ENCODE assay signal across 8 cellular contexts in the genomic region with DNA sequence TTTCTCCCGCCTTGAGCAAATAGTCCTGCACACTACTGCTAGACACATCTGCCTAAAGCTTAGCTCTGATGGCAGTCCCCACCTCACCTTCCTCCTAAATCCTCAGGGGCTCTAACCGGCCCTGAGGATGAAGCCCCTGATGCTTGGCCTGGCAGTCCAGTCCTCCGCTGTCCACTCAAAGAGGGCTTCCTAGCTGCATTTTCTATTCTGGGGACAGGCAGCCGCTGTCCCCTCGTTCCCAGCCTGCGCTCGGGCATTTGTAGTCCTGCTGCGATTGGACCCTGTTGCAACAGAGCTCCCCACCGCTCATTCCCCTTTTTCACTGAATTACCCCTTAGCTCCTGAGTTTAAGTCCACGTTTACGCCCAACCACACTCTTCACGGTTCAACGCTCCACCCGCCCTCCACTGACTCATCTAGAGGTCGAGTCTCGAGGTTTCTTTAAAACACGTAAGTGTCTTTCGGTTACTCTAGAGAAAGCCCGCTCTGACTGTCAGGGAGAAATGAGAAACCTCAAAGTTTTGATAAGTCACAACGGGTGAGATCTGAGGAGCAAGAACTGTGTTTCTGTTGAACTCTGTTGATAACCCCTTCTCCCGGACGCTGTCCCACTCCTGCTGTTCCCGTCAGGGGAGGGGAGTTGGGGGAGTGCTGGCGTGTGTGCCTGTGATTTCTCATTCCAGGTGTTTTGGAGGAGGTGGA. TPM values are rescaled to one million over a fixed set of nuclear protein-coding genes. Genes with fewer than 3 reads are reported as not detected.
A peak's percentile ranks its signal among the peaks of the same experiment; 100 is the strongest.
DNase-seq lines count a peak whose midpoint lies in the region; ATAC-seq lines count a peak whose summit lies in the region.

No MANE protein-coding gene starts in this region.

- peaks cover 99% of the 10 kb centered on the region for H3K36me3 Mint-ChIP-seq in stimulated activated effector memory CD8-positive, alpha-beta T cell treated with anti-CD3 and anti-CD28 coated beads, Interleukin-12 subunit alpha, Interleukin-12 subunit beta, amount 100 ng/mL, for 72 hours

- H3K4me3 Mint-ChIP-seq in stimulated activated effector memory CD8-positive, alpha-beta T cell treated with anti-CD3 and anti-CD28 coated beads, Interleukin-12 subunit alpha, Interleukin-12 subunit beta, amount 100 ng/mL, for 72 hours, result peak overlapping the region; percentile 87

- H3K4me1 Mint-ChIP-seq in stimulated activated effector memory CD8-positive, alpha-beta T cell treated with anti-CD3 and anti-CD28 coated beads, Interleukin-12 subunit alpha, Interleukin-12 subunit beta, amount 100 ng/mL, for 72 hours, result peaks cover 82% of the 10 kb centered on the region

- ATAC-seq in GM18502 (IDR thresholded peaks at IDR 0.05; ENCODE audit: poor library complexity, unreplicated experiment), result peak; percentile 51
- peak; percentile 63 for ATAC-seq in HG02798 (IDR thresholded peaks at IDR 0.05; ENCODE audit: poor library complexity, unreplicated experiment)
- ATAC-seq in left lobe of liver, result no peak
- ATAC-seq in stimulated activated effector memory CD8-positive, alpha-beta T cell treated with anti-CD3 and anti-CD28 coated beads, Interleukin-12 subunit alpha, Interleukin-12 subunit beta, amount 100 ng/mL, for 72 hours, result peak; percentile 78

- H3K27me3 ChIP-seq in H7 (ENCODE audit: control insufficient read depth, insufficient read depth, low read length), result peaks cover 2% of the 10 kb centered on the region; the same call in 1 of the 2 replicates

- H3K27ac Mint-ChIP-seq in stimulated activated effector memory CD8-positive, alpha-beta T cell treated with anti-CD3 and anti-CD28 coated beads, Interleukin-12 subunit alpha, Interleukin-12 subunit beta, amount 100 ng/mL, for 72 hours, result peak overlapping the region; percentile 98

- H3K36me3 ChIP-seq in H7 (replicated peaks; ENCODE audit: control insufficient read depth, insufficient read depth, low read length), result no peaks in the 10 kb centered on the region

- H3K4me3 ChIP-seq in H7 (ENCODE audit: insufficient read depth, low read depth, low read length), result no peak overlapping the region

- no peaks in the 10 kb centered on the region for H3K9me3 Mint-ChIP-seq in stimulated activated effector memory CD8-positive, alpha-beta T cell treated with anti-CD3 and anti-CD28 coated beads, Interleukin-12 subunit alpha, Interleukin-12 subunit beta, amount 100 ng/mL, for 72 hours

- peak; percentile 68 for DNase-seq in RPMI8226
- DNase-seq in activated effector memory CD4-positive, alpha-beta T cell treated with anti-CD3 and anti-CD28 coated beads, Interleukin-2, amount 50 U/mL, for 16 hours, result peak; percentile 91
- peak; percentile 34 for DNase-seq in left lobe of liver (ENCODE audit: low spot score)
- peak; percentile 56 to 92 for DNase-seq in stimulated activated effector memory CD8-positive, alpha-beta T cell treated with anti-CD3 and anti-CD28 coated beads, Interleukin-12 subunit alpha, Interleukin-12 subunit beta, amount 100 ng/mL, for 72 hours (ENCODE audit: low spot score in 2 of 2)
- no peak for DNase-seq in NCI-H187 (lab: John Stamatoyannopoulos, UW)
- DNase-seq in H7, result no peak

RNA-seq across cellular contexts. Expression of gene CCR7, which starts 4.5 kb away (rescaled TPM):
- 0.75 TPM for total RNA-seq in left lobe of liver
- 1.1 TPM in 1 of 2 replicates, not detected in the other for total RNA-seq in H7 (2014; rRNA removed; shearing (Covaris generic))

RNA-seq across cellular contexts. Expression of gene TNS4, which starts 59.3 kb away (rescaled TPM):
- total RNA-seq in left lobe of liver, result 0.13 TPM
- 0.14 and 0.18 TPM in 2 replicates for total RNA-seq in H7 (2014; rRNA removed; shearing (Covaris generic))

Comparison
In these comparisons a context has a peak if more than half of its experiments do, and no peak if none do; other contexts are left out.
1. DNase-seq: peak in RPMI8226 (single experiment), activated effector memory CD4-positive, alpha-beta T cell treated with anti-CD3 and anti-CD28 coated beads, Interleukin-2, amount 50 U/mL, for 16 hours (single experiment), left lobe of liver (single experiment) and stimulated activated effector memory CD8-positive, alpha-beta T cell treated with anti-CD3 and anti-CD28 coated beads, Interleukin-12 subunit alpha, Interleukin-12 subunit beta, amount 100 ng/mL, for 72 hours (2 of 2); none in NCI-H187 (0 of 2) and H7 (single experiment).